In genomic region chr1:204577794-204578478, GRCh38 we compare ENCODE assay signal across 13 cellular contexts.
A peak's percentile ranks its signal among the peaks of the same experiment; 100 is the strongest.
DNase-seq lines count a peak whose midpoint lies in the region; ATAC-seq and TF ChIP-seq lines count a peak whose summit lies in the region.
"Had no signal": no experiment of that assay in that cellular context is flagged by ENCODE, and none has a peak within 500 bp of the region (broad histone marks: within the 10 kb centered on the region; RNA-seq: fewer than 3 reads in every experiment).

No MANE protein-coding gene starts in this region.

- H3K4me3 Mint-ChIP-seq in T-helper 2 cell treated with Interferon-gamma antibody and Interleukin-4, amounts not matched to agents 5 μg/mL and 100 μg/mL, for 36 hours: peak overlapping the region; percentile 83
- no peak overlapping the region for H3K4me3 Mint-ChIP-seq in activated CD8-positive, alpha-beta T cell treated with anti-CD3 and anti-CD28 coated beads for 36 hours
- H3K4me3 Mint-ChIP-seq in naive B cell: peak overlapping the region in 6 of 8 donors; percentile 75 to 95 (median 85)

- CTCF ChIA-PET in activated CD8-positive, alpha-beta T cell treated with anti-CD3 and anti-CD28 coated beads for 36 hours (lab: Charles Lee): interaction anchor here (0.7 to 4.8 kb wide), 8 partner anchors 12 to 229 kb away, joined by 3 to 26 read pairs (median 6); no protein-coding TSS in a partner anchor

- H3K27me3 Mint-ChIP-seq in T-helper 2 cell treated with Interferon-gamma antibody and Interleukin-4, amounts not matched to agents 5 μg/mL and 100 μg/mL, for 36 hours (ENCODE audit: low read depth): no peaks in the 10 kb centered on the region
- H3K27me3 Mint-ChIP-seq in activated CD8-positive, alpha-beta T cell treated with anti-CD3 and anti-CD28 coated beads for 36 hours: no peaks in the 10 kb centered on the region
- H3K27me3 Mint-ChIP-seq in naive B cell: no peaks in the 10 kb centered on the region

- peak overlapping the region; percentile 94 for H3K27ac Mint-ChIP-seq in T-helper 2 cell treated with Interferon-gamma antibody and Interleukin-4, amounts not matched to agents 5 μg/mL and 100 μg/mL, for 36 hours
- H3K27ac Mint-ChIP-seq in activated CD8-positive, alpha-beta T cell treated with anti-CD3 and anti-CD28 coated beads for 36 hours: peak overlapping the region; percentile 88
- peak overlapping the region; percentile 63 to 97 (median 90) for H3K27ac Mint-ChIP-seq in naive B cell

- peaks cover 33% of the 10 kb centered on the region for H3K4me1 Mint-ChIP-seq in T-helper 2 cell treated with Interferon-gamma antibody and Interleukin-4, amounts not matched to agents 5 μg/mL and 100 μg/mL, for 36 hours (ENCODE audit: low read depth)
- peaks cover 24% of the 10 kb centered on the region for H3K4me1 Mint-ChIP-seq in activated CD8-positive, alpha-beta T cell treated with anti-CD3 and anti-CD28 coated beads for 36 hours (ENCODE audit: low read depth)
- peaks cover 27 to 55% (median 53%) of the 10 kb centered on the region in 3 donors for H3K4me1 Mint-ChIP-seq in naive B cell

- no peaks in the 10 kb centered on the region for H3K9me3 Mint-ChIP-seq in T-helper 2 cell treated with Interferon-gamma antibody and Interleukin-4, amounts not matched to agents 5 μg/mL and 100 μg/mL, for 36 hours
- H3K9me3 Mint-ChIP-seq in activated CD8-positive, alpha-beta T cell treated with anti-CD3 and anti-CD28 coated beads for 36 hours: no peaks in the 10 kb centered on the region
- no peaks in the 10 kb centered on the region for H3K9me3 Mint-ChIP-seq in naive B cell

- no peak for DNase-seq in T-helper 2 cell treated with Interferon-gamma antibody and Interleukin-4, amounts not matched to agents 5 μg/mL and 100 μg/mL, for 36 hours (ENCODE audit: low spot score)
- DNase-seq in T-helper 2 cell: no peak
- no peak for DNase-seq in activated CD8-positive, alpha-beta T cell treated with anti-CD3 and anti-CD28 coated beads for 36 hours
- DNase-seq in naive B cell: no peak
- no peak for DNase-seq in NCI-H1105 treated with DMSO at 0.1 percent for 48 hours (lab: John Stamatoyannopoulos, UW)
- DNase-seq in NOMO-1 treated with DMSO at 0.1 percent for 48 hours (lab: John Stamatoyannopoulos, UW; ENCODE audit: unreplicated experiment): no peak
- DNase-seq: activated CD8-positive, alpha-beta memory T cell treated with anti-CD3 and anti-CD28 coated beads, Interleukin-2, amount 50 U/mL, for 4 hours; caudate nucleus; NCI-H2029 treated with DMSO at 0.1 percent for 48 hours; upper lobe of right lung had no signal

- peaks cover 13% of the 10 kb centered on the region for H3K36me3 Mint-ChIP-seq in T-helper 2 cell treated with Interferon-gamma antibody and Interleukin-4, amounts not matched to agents 5 μg/mL and 100 μg/mL, for 36 hours (ENCODE audit: low read depth)
- peaks cover 12% of the 10 kb centered on the region for H3K36me3 Mint-ChIP-seq in activated CD8-positive, alpha-beta T cell treated with anti-CD3 and anti-CD28 coated beads for 36 hours (ENCODE audit: low read depth)
- peaks cover 1 to 12% of the 10 kb centered on the region in 2 donors for H3K36me3 Mint-ChIP-seq in naive B cell

- peak; percentile 9 for ATAC-seq in GM21723 (IDR thresholded peaks at IDR 0.05; ENCODE audit: unreplicated experiment)
- ATAC-seq in activated CD8-positive, alpha-beta T cell treated with anti-CD3 and anti-CD28 coated beads for 36 hours: no peak
- ATAC-seq in naive B cell (ENCODE audit: low read depth in 2 of 2): no peak
- ATAC-seq in HG02759 (IDR thresholded peaks at IDR 0.05; ENCODE audit: unreplicated experiment): no peak
- ATAC-seq: left lobe of liver had no signal

- TF ChIP-seq CTCF in activated CD8-positive, alpha-beta T cell treated with anti-CD3 and anti-CD28 coated beads for 36 hours (IDR thresholded peaks at IDR 0.05): no peak

- intact Hi-C loops in activated CD8-positive, alpha-beta T cell treated with anti-CD3 and anti-CD28 coated beads for 36 hours (cut with micrococcal nuclease): no loop called here

- POLR2A ChIA-PET in activated CD8-positive, alpha-beta T cell treated with anti-CD3 and anti-CD28 coated beads for 36 hours (lab: Charles Lee): no interaction called here
